8 cellular contexts compared by ENCODE assay signal in genomic region chr17:58317421-58318064, GRCh38. TPM values are rescaled to one million over a fixed set of nuclear protein-coding genes. Genes with fewer than 3 reads are reported as not detected.
DNase-seq lines count a peak whose midpoint lies in the region; ATAC-seq, FAIRE-seq and TF ChIP-seq lines count a peak whose summit lies in the region.

No MANE protein-coding gene starts in this region.

- peak overlapping the region; percentile 43; the same call in 1 of the 2 replicates for H3K9ac ChIP-seq in GM12878 (ENCODE audit: control insufficient read depth, insufficient read depth, low read length)

- no TSS peak for BruUV-seq in GM12878 (replicated peaks; lab: Mats Ljungman, UMichigan)

- TF ChIP-seq CTCF in GM20000 (IDR thresholded peaks at IDR 0.05; ENCODE audit: extremely low read depth, missing control alignments): peak; percentile 62
- peak; percentile 78 to 91 (median 87) for TF ChIP-seq CTCF in GM12878 (IDR thresholded peaks at IDR 0.05 in 2 of 3, conservative IDR thresholded peaks at IDR 0.05 in 1 of 3; ENCODE audit: control insufficient read depth in 2 of 3, extremely low read depth in 1 of 3, insufficient read depth in 1 of 3, low read depth in 3 of 3, low read length in 3 of 3)

- no peaks in the 10 kb centered on the region for H3K79me2 ChIP-seq in GM12878 (ENCODE audit: control insufficient read depth, insufficient read depth, low read length)

- H2AFZ ChIP-seq in GM12878 (ENCODE audit: control insufficient read depth, low read depth, low read length): no peak overlapping the region

- peaks cover 7% of the 10 kb centered on the region for H3K4me1 ChIP-seq in GM12878 (ENCODE audit: control insufficient read depth, insufficient read depth, low read length)

- DNase-seq in COLO829 (ENCODE audit: low spot score) (peak; percentile 78), GM20000 (ENCODE audit: low spot score) (peak; percentile 85), LoVo (ENCODE audit: low spot score) (peak; percentile 82), T-helper 17 cell (peak; percentile 34 to 63 (median 58)), GM12878 (ENCODE audit: low read depth, low spot score) (peak; percentile 66), left kidney (ENCODE audit: low read depth, low spot score) (peak; percentile 75), globus pallidus (ENCODE audit: low spot score) (no peak)
- DNase-seq in stimulated activated CD8-positive, alpha-beta memory T cell treated with anti-CD3 and anti-CD28 coated beads, Interleukin-2, amount 100 ng/mL, for 1 hour (ENCODE audit: low read depth in 2 of 2): peak; percentile 48 to 52

- peaks cover 17% of the 10 kb centered on the region for H3K4me1 Mint-ChIP-seq in T-helper 17 cell

- intact Hi-C loops in GM12878 (cut with micrococcal nuclease; ENCODE audit: unreplicated experiment): loop anchor here (1.0 kb wide), 3 partner anchors 27 to 130 kb away; partner anchors contain the start of gene RNF43

- H4K20me1 ChIP-seq in GM12878 (ENCODE audit: control insufficient read depth, insufficient read depth): no peaks in the 10 kb centered on the region

- RAD21 ChIA-PET in GM12878 (lab: Charles Lee; ENCODE audit: unreplicated experiment): interaction anchor here (0.7 to 10.9 kb wide), 41 partner anchors 8 to 687 kb away, joined by 3 to 227 read pairs (median 4); partner anchors contain the start of genes MTMR4, RNF43, SUPT4H1 and TSPOAP1

- peaks cover 0 to 2% of the 10 kb centered on the region in 2 experiments; a peak in 1 of 4 replicates for H3K36me3 ChIP-seq in GM12878 (ENCODE audit: control insufficient read depth in 2 of 2, insufficient read depth in 2 of 2, low read length in 1 of 2)

- TF ChIP-seq EP300 in GM12878 (IDR thresholded peaks at IDR 0.05; ENCODE audit: borderline replicate concordance in 1 of 2, control insufficient read depth in 1 of 2, low read depth in 2 of 2, low read length in 2 of 2): no peak

- peak; percentile 87 for FAIRE-seq in GM12878 (lab: Jason Lieb, UNC)

- peak overlapping the region; percentile 50 for H3K27ac ChIP-seq in GM12878 (ENCODE audit: control insufficient read depth, insufficient read depth)

- peak overlapping the region; percentile 31; the same call in 1 of the 2 replicates for H3K4me2 ChIP-seq in GM12878 (ENCODE audit: control insufficient read depth, insufficient read depth)

- H3K27me3 ChIP-seq in GM12878 (replicated peaks in 1 of 2; ENCODE audit: control insufficient read depth in 2 of 2, insufficient read depth in 2 of 2, low read length in 1 of 2): no peaks in the 10 kb centered on the region

- peak; percentile 22; the same call in 1 of the 2 replicates for TF ChIP-seq POLR2A in GM12878 (IDR thresholded peaks at IDR 0.05; ENCODE audit: low read depth, low read length)

- TF ChIP-seq RAD21 in GM12878 (IDR thresholded peaks at IDR 0.05; ENCODE audit: insufficient read depth, low read depth, low read length): peak; percentile 93

- no peaks in the 10 kb centered on the region for H3K27me3 Mint-ChIP-seq in T-helper 17 cell

- 0% methylated on average over 5 of the region's 5 CpGs for WGBS in GM12878 (ENCODE audit: insufficient coverage, insufficient replicate concordance, low lambda C conversion rate, missing lambda C conversion rate)

- ATAC-seq in T-helper 17 cell (peak; percentile 96), GM12878 (peak; percentile 95)

- H3K9me3 ChIP-seq in T-helper 17 cell (ENCODE audit: control insufficient read depth, low read length, poor library complexity, severe bottlenecking): no peaks in the 10 kb centered on the region
- H3K9me3 ChIP-seq in GM12878 (replicated peaks; ENCODE audit: control insufficient read depth, insufficient read depth, low read length): no peaks in the 10 kb centered on the region

- H3K27ac Mint-ChIP-seq in T-helper 17 cell: peak overlapping the region; percentile 86

- CTCF ChIA-PET in GM12878 (lab: Yijun Ruan, JAX): interaction anchor here (0.5 to 6.5 kb wide), 51 partner anchors 9 to 696 kb away, joined by 3 to 163 read pairs (median 6); partner anchors contain the start of genes MTMR4, RNF43, SUPT4H1 and TSPOAP1

- no peak overlapping the region for H3K4me3 ChIP-seq in GM12878

- POLR2A ChIA-PET in GM12878 (lab: Charles Lee): interaction anchor here (0.7 to 1.6 kb wide), 16 partner anchors 8 to 197 kb away, joined by 3 to 17 read pairs (median 4); partner anchors contain the start of genes MTMR4, RNF43 and TSPOAP1

- in situ Hi-C loops in GM12878 (cut with MboI): loop anchor here (5.0 kb wide), 1 partner anchor 130 kb away; no protein-coding TSS in a partner anchor

- SMC1A ChIA-PET in GM12878 (lab: Charles Lee; ENCODE audit: uncharacterized antibody, unreplicated experiment): interaction anchor here (0.6 to 12.9 kb wide), 41 partner anchors 8 to 198 kb away, joined by 3 to 249 read pairs (median 6); partner anchors contain the start of genes RNF43, SUPT4H1 and TSPOAP1

- peaks cover 4% of the 10 kb centered on the region for H3K36me3 Mint-ChIP-seq in T-helper 17 cell (ENCODE audit: low read depth)

- H3K4me3 Mint-ChIP-seq in T-helper 17 cell: no peak overlapping the region

TF ChIP-seq in GM12878, 131 proteins besides CTCF, POLR2A, EP300 and RAD21 (continues in another document):
- TF ChIP-seq ZNF622 (IDR thresholded peaks at IDR 0.05) (no peak), CREM (IDR thresholded peaks at IDR 0.05; ENCODE audit: low read depth) (0 out of 2 replicates have a peak, but pooled peaks have one; percentile 28), TCF7 (IDR thresholded peaks at IDR 0.05; ENCODE audit: borderline replicate concordance) (no peak), SMC3 (IDR thresholded peaks at IDR 0.05; ENCODE audit: borderline replicate concordance, low read length) (peak; percentile 94), POU2F2 (IDR thresholded peaks at IDR 0.05; ENCODE audit: borderline replicate concordance, low read depth, low read length) (peak; percentile 47; the same call in 1 of the 3 replicates)

RNA-seq across cellular contexts. Expression of gene TSPOAP1, which starts 11.1 kb away (rescaled TPM):
- total RNA-seq in T-helper 17 cell (10 to 100 TPM; 30.5 to 32.8 TPM), GM12878 (2014; rRNA removed) (5.6 and 5.7 TPM in 2 replicates), GM12878 (2014; rRNA removed; fragmentation: Illumina TruSeq; extraction: Trizol) (2.8 and 3.6 TPM in 2 replicates), GM12878 (2021) (6.5 and 8.8 TPM in 2 replicates)
- 52.4 and 53.8 TPM in 2 replicates for total RNA-seq in GM12878 (2013; cell fraction: nucleolus; rRNA removed)
- 5.7 TPM for polyA plus RNA-seq in GM12878 (2011; ENCODE audit: low read depth)
- polyA plus RNA-seq in GM12878 (2011; rRNA removed) (11.6 and 16.4 TPM in 2 replicates), GM12878 (2014; fragmentation: Illumina TruSeq; extraction: Trizol) (1.2 and 4.2 TPM in 2 replicates), GM12878 (2014; fragmentation: Nextera tagmentation; extraction: Ambion mirVana) (under 1 TPM in 1 of 2 experiments, not detected in 1; 0.58 TPM), GM12878 (2014; rRNA removed) (8.5 and 10.9 TPM in 2 replicates), GM12878 (2016; fragmentation: Nextera tagmentation; extraction: Ambion mirVana) (1 to 10 TPM; 2.2 to 3.2 TPM)
- polyA plus RNA-seq in GM12878 (2011; cell fraction: cytosol; rRNA removed): 12.2 and 16.5 TPM in 2 replicates
- polyA plus RNA-seq in GM12878 (2011; cell fraction: nucleus; rRNA removed): 164 and 168 TPM in 2 replicates
- 9.8 and 14.2 TPM in 2 replicates for polyA plus RNA-seq in GM12878 (2012)
- polyA minus RNA-seq in GM12878 (2011; rRNA and poly(A)+ RNA removed): 7.2 and 17.1 TPM in 2 replicates
- 6.4 and 6.7 TPM in 2 replicates for polyA minus RNA-seq in GM12878 (2011; cell fraction: cytosol; rRNA and poly(A)+ RNA removed)
- polyA minus RNA-seq in GM12878 (2011; cell fraction: nucleus; rRNA and poly(A)+ RNA removed): 16.2 and 33.3 TPM in 2 replicates

RNA-seq across cellular contexts. Expression of gene SUPT4H1, which starts 34.5 kb away (rescaled TPM):
- 10 to 100 TPM; 41.3 to 50.6 TPM for total RNA-seq in T-helper 17 cell
- total RNA-seq in GM12878 (2013; cell fraction: nucleolus; rRNA removed): 8.8 and 9.5 TPM in 2 replicates
- 87.9 and 92.8 TPM in 2 replicates for total RNA-seq in GM12878 (2014; rRNA removed)
- 70.4 and 83.8 TPM in 2 replicates for total RNA-seq in GM12878 (2014; rRNA removed; fragmentation: Illumina TruSeq; extraction: Trizol)
- total RNA-seq in GM12878 (2021): 87.0 and 93.2 TPM in 2 replicates
- 90.2 TPM for polyA plus RNA-seq in GM12878 (2011; ENCODE audit: low read depth)
- 230 and 240 TPM in 2 replicates for polyA plus RNA-seq in GM12878 (2011; rRNA removed)
- 105 and 107 TPM in 2 replicates for polyA plus RNA-seq in GM12878 (2011; cell fraction: cytosol; rRNA removed)
- polyA plus RNA-seq in GM12878 (2011; cell fraction: nucleus; rRNA removed): 61.5 and 64.9 TPM in 2 replicates
- polyA plus RNA-seq in GM12878 (2012): 88.7 and 95.3 TPM in 2 replicates
- 98.9 and 112 TPM in 2 replicates for polyA plus RNA-seq in GM12878 (2014; fragmentation: Illumina TruSeq; extraction: Trizol)
- polyA plus RNA-seq in GM12878 (2014; fragmentation: Nextera tagmentation; extraction: Ambion mirVana): 100 to 1,000 TPM; 148 to 293 TPM
- 94.9 and 102 TPM in 2 replicates for polyA plus RNA-seq in GM12878 (2014; rRNA removed)
- polyA plus RNA-seq in GM12878 (2016; fragmentation: Nextera tagmentation; extraction: Ambion mirVana): 100 to 1,000 TPM; 143 to 159 TPM
- 60.9 and 80.0 TPM in 2 replicates for polyA minus RNA-seq in GM12878 (2011; rRNA and poly(A)+ RNA removed)
- polyA minus RNA-seq in GM12878 (2011; cell fraction: cytosol; rRNA and poly(A)+ RNA removed): 11.5 and 19.8 TPM in 2 replicates
- polyA minus RNA-seq in GM12878 (2011; cell fraction: nucleus; rRNA and poly(A)+ RNA removed): 5.6 and 14.2 TPM in 2 replicates

RNA-seq across cellular contexts. Expression of gene MPO, which starts 36.8 kb away (rescaled TPM):
- total RNA-seq in T-helper 17 cell: under 1 TPM in 1 of 2 donors, not detected in 1; 0.07 TPM
- not detected in 2 replicates for total RNA-seq in GM12878 (2013; cell fraction: nucleolus; rRNA removed)
- total RNA-seq in GM12878 (2014; rRNA removed): 0.05 and 0.06 TPM in 2 replicates
- 0.09 and 0.13 TPM in 2 replicates for total RNA-seq in GM12878 (2014; rRNA removed; fragmentation: Illumina TruSeq; extraction: Trizol)
- 0.08 and 0.23 TPM in 2 replicates for total RNA-seq in GM12878 (2021)
- polyA plus RNA-seq in GM12878 (2011; ENCODE audit: low read depth): not detected
- 0.35 and 0.49 TPM in 2 replicates for polyA plus RNA-seq in GM12878 (2011; rRNA removed)
- polyA plus RNA-seq in GM12878 (2011; cell fraction: cytosol; rRNA removed): 0.33 and 0.45 TPM in 2 replicates
- polyA plus RNA-seq in GM12878 (2011; cell fraction: nucleus; rRNA removed): 0.10 and 0.19 TPM in 2 replicates
- polyA plus RNA-seq in GM12878 (2012): 0.08 TPM in 1 of 2 replicates, not detected in the other
- polyA plus RNA-seq in GM12878 (2014; fragmentation: Illumina TruSeq; extraction: Trizol): 0.10 TPM in 1 of 2 replicates, not detected in the other
- under 1 TPM; 0.10 to 0.26 TPM for polyA plus RNA-seq in GM12878 (2014; fragmentation: Nextera tagmentation; extraction: Ambion mirVana)
- 0.14 TPM in 2 replicates for polyA plus RNA-seq in GM12878 (2014; rRNA removed)
- polyA plus RNA-seq in GM12878 (2016; fragmentation: Nextera tagmentation; extraction: Ambion mirVana): under 1 TPM; 0.09 to 0.17 TPM
- 0.15 and 0.37 TPM in 2 replicates for polyA minus RNA-seq in GM12878 (2011; rRNA and poly(A)+ RNA removed)
- polyA minus RNA-seq in GM12878 (2011; cell fraction: cytosol; rRNA and poly(A)+ RNA removed): not detected in 2 replicates
- not detected in 2 replicates for polyA minus RNA-seq in GM12878 (2011; cell fraction: nucleus; rRNA and poly(A)+ RNA removed)
